ENCODE assay signal across 1 cellular context in genomic region chr16:19203374-19203966, GRCh38.
TF ChIP-seq lines count a peak whose summit lies in the region.

No MANE protein-coding gene starts in this region.

TF ChIP-seq in H1, 55 proteins besides CTCF, POLR2A, EP300 and RAD21:
- TF ChIP-seq SUZ12 (IDR thresholded peaks at IDR 0.05; ENCODE audit: low read length) = no peak
- no peak for TF ChIP-seq SIRT6 (IDR thresholded peaks at IDR 0.05; ENCODE audit: low read length)
- no peak for TF ChIP-seq ASH2L (IDR thresholded peaks at IDR 0.05; ENCODE audit: low read length)
- TF ChIP-seq GABPA (IDR thresholded peaks at IDR 0.05; ENCODE audit: borderline replicate concordance, insufficient read depth, low read length) = no peak
- TF ChIP-seq PHF8 (conservative IDR thresholded peaks at IDR 0.05; ENCODE audit: low read depth, low read length) = no peak
- no peak for TF ChIP-seq ATF2 (IDR thresholded peaks at IDR 0.05; ENCODE audit: low read length)
- no peak for TF ChIP-seq CHD1 (IDR thresholded peaks at IDR 0.05; ENCODE audit: low read depth, low read length)
- TF ChIP-seq RXRA (IDR thresholded peaks at IDR 0.05; ENCODE audit: insufficient read depth, low read depth, low read length) = no peak
- TF ChIP-seq NANOG (IDR thresholded peaks at IDR 0.05; ENCODE audit: insufficient read depth, low read depth, low read length, poor library complexity, severe bottlenecking) = no peak
- no peak for TF ChIP-seq YY1 (IDR thresholded peaks at IDR 0.05; ENCODE audit: low read depth, low read length)
- TF ChIP-seq USF2 (IDR thresholded peaks at IDR 0.05; ENCODE audit: low read length) = no peak
- no peak for TF ChIP-seq KDM4A (IDR thresholded peaks at IDR 0.05; ENCODE audit: low read depth, low read length, severe bottlenecking)
- TF ChIP-seq CREB1 (IDR thresholded peaks at IDR 0.05) = no peak
- TF ChIP-seq HDAC6 (IDR thresholded peaks at IDR 0.05; ENCODE audit: low read depth, low read length) = no peak
- TF ChIP-seq RBBP5 (IDR thresholded peaks at IDR 0.05; ENCODE audit: borderline replicate concordance, low read depth, low read length) = no peak
- no peak for TF ChIP-seq ATF3 (IDR thresholded peaks at IDR 0.05; ENCODE audit: insufficient read depth, low read depth, low read length)
